ENCODE assay signal across 14 cellular contexts in the genomic region with DNA sequence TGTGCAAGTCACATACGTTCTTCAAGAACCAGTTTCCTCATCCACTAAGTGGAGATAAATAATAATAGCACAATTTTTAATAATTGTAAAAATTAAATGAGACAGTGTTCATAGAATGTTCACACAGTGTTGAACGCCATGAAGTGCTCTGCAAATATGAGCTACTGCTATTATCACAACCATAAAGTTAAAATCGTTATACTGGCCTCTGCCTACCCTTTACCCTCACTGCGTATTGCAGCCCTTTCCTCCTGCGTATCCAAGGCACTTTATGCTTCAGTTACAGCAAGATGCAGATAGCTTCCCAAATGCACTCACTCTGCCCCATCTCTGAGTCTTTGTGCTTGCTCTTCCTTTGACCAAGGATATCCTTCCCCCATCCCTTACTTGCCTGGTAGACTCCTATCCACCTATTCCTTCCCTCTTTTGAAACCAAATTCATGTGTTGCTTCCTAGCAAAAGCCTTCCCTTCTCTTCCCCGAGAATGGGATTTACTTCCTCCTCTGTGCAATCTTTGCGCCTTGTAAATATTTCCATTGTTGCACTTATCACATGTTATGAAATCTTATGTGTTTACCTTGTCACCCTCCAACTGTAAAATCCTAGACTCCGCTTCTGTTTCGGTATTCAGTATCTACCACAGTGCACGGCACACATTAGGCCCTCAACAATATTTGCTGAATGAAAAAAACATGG.
DNase-seq lines count a peak whose midpoint lies in the region; ATAC-seq and TF ChIP-seq lines count a peak whose summit lies in the region.
"Had no signal": no experiment of that assay in that cellular context is flagged by ENCODE, and none has a peak within 500 bp of the region (broad histone marks: within the 10 kb centered on the region; RNA-seq: fewer than 3 reads in every experiment).

No MANE protein-coding gene starts in this region.

- DNase-seq in PC-3 = no peak
- peak in 1 of 2 donors; percentile 11 for DNase-seq in left colon
- DNase-seq in osteocyte (ENCODE audit: extremely low spot score, unreplicated experiment) = peak; percentile 36
- no peak for DNase-seq in DMS53 (lab: John Stamatoyannopoulos, UW)
- no peak for DNase-seq in anterior cingulate cortex (lab: John Stamatoyannopoulos, UW)
- no peak for DNase-seq in mesothelial cell of epicardium (ENCODE audit: low spot score in 2 of 2, unreplicated experiment in 2 of 2)
- DNase-seq: DND-41, GF-D8, Kasumi-1, NCI-H1417 treated with DMSO at 0.1 percent for 48 hours, NCI-H2029 treated with DMSO at 0.1 percent for 48 hours, NCI-H510A had no signal

- H3K27me3 Mint-ChIP-seq in osteocyte (ENCODE audit: unreplicated experiment) = peaks cover 2% of the 10 kb centered on the region
- H3K27me3 Mint-ChIP-seq in mesothelial cell of epicardium (ENCODE audit: low read depth) = no peaks in the 10 kb centered on the region

- H3K27ac ChIP-seq in ACC112 (ENCODE audit: low read depth, low read length) (peak overlapping the region; percentile 68), PC-3 (ENCODE audit: low read length) (0 out of 2 replicates have a peak overlapping the region, but pooled peaks have one; percentile 35)

- peak overlapping the region; percentile 69 for H2AFZ ChIP-seq in ACC112 (ENCODE audit: low read length, unreplicated experiment)
- no peak overlapping the region for H2AFZ ChIP-seq in PC-3 (ENCODE audit: low read length)

- peaks cover 5% of the 10 kb centered on the region for H3K4me1 Mint-ChIP-seq in osteocyte (ENCODE audit: unreplicated experiment)
- H3K4me1 Mint-ChIP-seq in mesothelial cell of epicardium = no peaks in the 10 kb centered on the region

- H3K4me1 ChIP-seq in ACC112 (ENCODE audit: control insufficient read depth, insufficient read depth, low read length, unreplicated experiment) = peaks cover 33% of the 10 kb centered on the region
- peaks cover 13% of the 10 kb centered on the region for H3K4me1 ChIP-seq in PC-3 (ENCODE audit: insufficient read depth, low read length)

- H3F3A ChIP-seq in PC-3 (ENCODE audit: low read length, unreplicated experiment) = no peaks in the 10 kb centered on the region

- H3K36me3 Mint-ChIP-seq in osteocyte (ENCODE audit: unreplicated experiment) (no peaks in the 10 kb centered on the region), mesothelial cell of epicardium (no peaks in the 10 kb centered on the region)

- H3K9me3 Mint-ChIP-seq in osteocyte (ENCODE audit: unreplicated experiment) (no peaks in the 10 kb centered on the region), mesothelial cell of epicardium (no peaks in the 10 kb centered on the region)

- H3K79me2 ChIP-seq in ACC112 (ENCODE audit: control insufficient read depth, insufficient read depth, low read length, unreplicated experiment) (no peaks in the 10 kb centered on the region), PC-3 (ENCODE audit: low read length) (no peaks in the 10 kb centered on the region)

- no peak for ATAC-seq in PC-3
- peak; percentile 80 for ATAC-seq in left colon
- ATAC-seq in GM19023 (IDR thresholded peaks at IDR 0.05; ENCODE audit: unreplicated experiment) = no peak

- intact Hi-C loops in PC-3 (cut with micrococcal nuclease) (no loop called here), left colon (cut with DNase I, micrococcal nuclease) (no loop called here)

- H3K27me3 ChIP-seq in ACC112 (ENCODE audit: insufficient read depth, low read length) = no peaks in the 10 kb centered on the region
- no peaks in the 10 kb centered on the region for H3K27me3 ChIP-seq in PC-3 (ENCODE audit: low read length)

- TF ChIP-seq CTCF in PC-3 (conservative IDR thresholded peaks at IDR 0.05; ENCODE audit: low read depth, low read length) (no peak), osteocyte (IDR thresholded peaks at IDR 0.05) (no peak), mesothelial cell of epicardium (IDR thresholded peaks at IDR 0.05; ENCODE audit: unreplicated experiment) (no peak)

- H3K27ac Mint-ChIP-seq in osteocyte (ENCODE audit: unreplicated experiment) (no peak overlapping the region), mesothelial cell of epicardium (no peak overlapping the region)

- BruUV-seq in PC-3 (replicated peaks; lab: Mats Ljungman, UMichigan) = no TSS peak

- H3K9me2 ChIP-seq in PC-3 (replicated peaks; ENCODE audit: low read length) = no peaks in the 10 kb centered on the region

- H4K20me1 ChIP-seq in PC-3 (ENCODE audit: low read length) = no peaks in the 10 kb centered on the region

- no peak overlapping the region for H3K4me2 ChIP-seq in PC-3 (ENCODE audit: low read length)

- H3K4me3 Mint-ChIP-seq in osteocyte (ENCODE audit: unreplicated experiment) (no peak overlapping the region), mesothelial cell of epicardium (no peak overlapping the region)

- H3K9ac ChIP-seq in PC-3 (ENCODE audit: low read length) = no peak overlapping the region

- H3K9me3 ChIP-seq in PC-3 (ENCODE audit: low read length) = no peaks in the 10 kb centered on the region

- CTCF ChIA-PET in PC-3 (lab: Charles Lee) = no interaction called here

- H3K36me3 ChIP-seq in ACC112 (ENCODE audit: insufficient read depth, low read length) = no peaks in the 10 kb centered on the region
- no peaks in the 10 kb centered on the region for H3K36me3 ChIP-seq in PC-3 (ENCODE audit: low read depth, low read length)

- no peak overlapping the region for H3K4me3 ChIP-seq in ACC112 (ENCODE audit: low read depth, low read length)
- H3K4me3 ChIP-seq in PC-3 (ENCODE audit: low read length) = no peak overlapping the region

- POLR2A ChIA-PET in PC-3 (lab: Charles Lee; ENCODE audit: unreplicated experiment) = no interaction called here
